ENCODE assay signal across 33 cellular contexts in genomic region chr1:75531570-75531969, GRCh38.
DNase-seq lines count a peak whose midpoint lies in the region; ATAC-seq, FAIRE-seq and TF ChIP-seq lines count a peak whose summit lies in the region.
"Had no signal": no experiment of that assay in that cellular context is flagged by ENCODE, and none has a peak within 500 bp of the region (broad histone marks: within the 10 kb centered on the region; RNA-seq: fewer than 3 reads in every experiment).

No MANE protein-coding gene starts in this region.

- H3K79me2 ChIP-seq in SK-N-SH (ENCODE audit: insufficient read depth) (no peaks in the 10 kb centered on the region), endothelial cell of umbilical vein (ENCODE audit: control insufficient read depth, insufficient read depth, low read length) (no peaks in the 10 kb centered on the region)

- TF ChIP-seq RAD21 in SK-N-SH (IDR thresholded peaks at IDR 0.05; ENCODE audit: low read length): no peak

- peaks cover 0 to 44% of the 10 kb centered on the region in 2 experiments for H3K4me1 ChIP-seq in SK-N-SH (ENCODE audit: control insufficient read depth in 1 of 2, insufficient read depth in 2 of 2, low read depth in 1 of 2, low read length in 1 of 2)
- peaks cover 29% of the 10 kb centered on the region for H3K4me1 ChIP-seq in endothelial cell of umbilical vein (ENCODE audit: control insufficient read depth, extremely low read depth, insufficient read depth, low read length)
- no peaks in the 10 kb centered on the region for H3K4me1 ChIP-seq in adrenal gland (replicated peaks in 1 of 2)
- H3K4me1 ChIP-seq in ovary (ENCODE audit: insufficient read depth): no peaks in the 10 kb centered on the region
- H3K4me1 ChIP-seq: A549; BE2C; BLaER1; BLaER1 treated with 17β-estradiol and CSF1 and Interleukin-3, amounts not matched to agents 10 nM and 100 nM; Caco-2 had no signal

- no peak overlapping the region for H2AFZ ChIP-seq in SK-N-SH (ENCODE audit: low read depth)
- H2AFZ ChIP-seq in endothelial cell of umbilical vein (ENCODE audit: low read depth, low read length): no peak overlapping the region

- intact Hi-C loops in endothelial cell of umbilical vein (cut with micrococcal nuclease) (loop anchor here (5.0 kb wide), 1 partner anchor 86 kb away; no protein-coding TSS in a partner anchor), left ventricle myocardium superior (cut with micrococcal nuclease) (no loop called here), adrenal gland (cut with DNase I) (no loop called here), ovary (cut with DNase I) (no loop called here)

- H3K9me2 ChIP-seq in SK-N-SH: no peaks in the 10 kb centered on the region

- H3K4me2 ChIP-seq in SK-N-SH (peak overlapping the region; percentile 72; the same call in 1 of the 2 replicates), endothelial cell of umbilical vein (ENCODE audit: insufficient read depth, low read length) (no peak overlapping the region)
- H3K4me2 ChIP-seq: A549; BLaER1; BLaER1 treated with 17β-estradiol and CSF1 and Interleukin-3, amounts not matched to agents 10 nM and 100 nM had no signal

- BruUV-seq in endothelial cell of umbilical vein (replicated peaks; lab: Mats Ljungman, UMichigan): no TSS peak

- dilution Hi-C loops in endothelial cell of umbilical vein (cut with MboI; ENCODE audit: extremely low pct_ligation_motif_present, low sequenced_read_pairs): no loop called here

- H3K36me3 ChIP-seq in SK-N-SH (replicated peaks in 1 of 2; ENCODE audit: control insufficient read depth in 1 of 2, insufficient read depth in 2 of 2, low read length in 1 of 2) (no peaks in the 10 kb centered on the region), endothelial cell of umbilical vein (ENCODE audit: control insufficient read depth in 2 of 2, extremely low read depth in 1 of 2, insufficient read depth in 2 of 2, low read length in 2 of 2) (no peaks in the 10 kb centered on the region), adrenal gland (replicated peaks in 1 of 2) (no peaks in the 10 kb centered on the region), ovary (no peaks in the 10 kb centered on the region)
- H3K36me3 ChIP-seq: BE2C; BLaER1; BLaER1 treated with 17β-estradiol and CSF1 and Interleukin-3, amounts not matched to agents 10 nM and 100 nM had no signal

- peak in 1 of 2 experiments; percentile 35; a peak in 1 of 4 replicates for TF ChIP-seq EP300 in SK-N-SH (IDR thresholded peaks at IDR 0.05; ENCODE audit: borderline replicate concordance in 1 of 2, low read depth in 1 of 2, low read length in 1 of 2)
- TF ChIP-seq EP300 in ovary (IDR thresholded peaks at IDR 0.05): no peak

- peaks cover 36% of the 10 kb centered on the region for H3F3A ChIP-seq in SK-N-SH (replicated peaks; ENCODE audit: insufficient read depth)

- TF ChIP-seq POLR2A in endothelial cell of umbilical vein (IDR thresholded peaks at IDR 0.05; ENCODE audit: low read depth, low read length) (no peak), adrenal gland (IDR thresholded peaks at IDR 0.05) (no peak), ovary (IDR thresholded peaks at IDR 0.05) (no peak)

- no peak for FAIRE-seq in endothelial cell of umbilical vein (lab: Jason Lieb, UNC)
- FAIRE-seq: A204.1, A549, D721Med had no signal

- CTCF ChIA-PET in SK-N-SH (lab: Yijun Ruan, JAX): no interaction called here
- CTCF ChIA-PET in endothelial cell of umbilical vein (lab: Charles Lee): interaction anchor here (0.5 to 1.4 kb wide), 3 partner anchors 8 to 85 kb away, joined by 3 to 5 read pairs (median 4); no protein-coding TSS in a partner anchor

- no peaks in the 10 kb centered on the region for H4K20me1 ChIP-seq in SK-N-SH (ENCODE audit: insufficient read depth)
- H4K20me1 ChIP-seq in endothelial cell of umbilical vein (replicated peaks; ENCODE audit: control insufficient read depth, extremely low read depth, insufficient read depth, low read length): no peaks in the 10 kb centered on the region
- H4K20me1 ChIP-seq: BLaER1; BLaER1 treated with 17β-estradiol and CSF1 and Interleukin-3, amounts not matched to agents 10 nM and 100 nM had no signal

- ATAC-seq in SK-N-SH treated with all-trans-retinoic acid at 6 μM for 48 hours (no peak), left ventricle myocardium superior (no peak)
- ATAC-seq: A549; CD8-positive, alpha-beta T cell had no signal

- POLR2A ChIA-PET in SK-N-SH (lab: Yijun Ruan, JAX): no interaction called here
- POLR2A ChIA-PET in endothelial cell of umbilical vein (lab: Charles Lee): no interaction called here

- H3K9me3 ChIP-seq in SK-N-SH (no peaks in the 10 kb centered on the region), endothelial cell of umbilical vein (replicated peaks; ENCODE audit: control insufficient read depth, insufficient read depth, low read length) (no peaks in the 10 kb centered on the region), adrenal gland (replicated peaks in 1 of 3) (no peaks in the 10 kb centered on the region), ovary (no peaks in the 10 kb centered on the region)
- H3K9me3 ChIP-seq: A549; BE2C; BLaER1; BLaER1 treated with 17β-estradiol and CSF1 and Interleukin-3, amounts not matched to agents 10 nM and 100 nM; Caco-2 had no signal

- H3K9me1 ChIP-seq in endothelial cell of umbilical vein (replicated peaks; ENCODE audit: control insufficient read depth, extremely low read depth, insufficient read depth, low read length): no peaks in the 10 kb centered on the region

- H3K27ac ChIP-seq in SK-N-SH (ENCODE audit: low read depth in 2 of 2, low read length in 1 of 2) (peak overlapping the region in 1 of 2 experiments; percentile 97; a peak in 3 of 4 replicates), endothelial cell of umbilical vein (ENCODE audit: insufficient read depth, low read depth, low read length) (no peak overlapping the region), adrenal gland (no peak overlapping the region), ovary (no peak overlapping the region)
- H3K27ac ChIP-seq: 22Rv1; A549; BLaER1; BLaER1 treated with 17β-estradiol and CSF1 and Interleukin-3, amounts not matched to agents 10 nM and 100 nM; C4-2B had no signal

- no peak for TF ChIP-seq CTCF in SK-N-SH (IDR thresholded peaks at IDR 0.05)
- no peak for TF ChIP-seq CTCF in endothelial cell of umbilical vein (IDR thresholded peaks at IDR 0.05; ENCODE audit: extremely low read depth in 1 of 2, insufficient read depth in 1 of 2, low read depth in 1 of 2, low read length in 2 of 2)
- no peak for TF ChIP-seq CTCF in adrenal gland (IDR thresholded peaks at IDR 0.05)
- TF ChIP-seq CTCF in ovary (IDR thresholded peaks at IDR 0.05): no peak

- no peaks in the 10 kb centered on the region for H3K27me3 ChIP-seq in SK-N-SH (ENCODE audit: insufficient read depth)
- H3K27me3 ChIP-seq in endothelial cell of umbilical vein (ENCODE audit: control insufficient read depth in 2 of 2, insufficient read depth in 2 of 2, low read length in 2 of 2): no peaks in the 10 kb centered on the region
- no peaks in the 10 kb centered on the region for H3K27me3 ChIP-seq in adrenal gland
- no peaks in the 10 kb centered on the region for H3K27me3 ChIP-seq in ovary
- H3K27me3 ChIP-seq: BE2C; BLaER1; BLaER1 treated with 17β-estradiol and CSF1 and Interleukin-3, amounts not matched to agents 10 nM and 100 nM had no signal

- 62% methylated on average over 2 of the region's 2 CpGs for WGBS in SK-N-SH (ENCODE audit: low lambda C conversion rate)
- WGBS in adrenal gland, 4 donors: 73 to 88% (median 82%) methylated on average over 2 of the region's 2 CpGs
- 82 to 86% (median 85%) methylated on average over 2 of the region's 2 CpGs for WGBS in ovary, 3 donors

- no peak overlapping the region for H3K9ac ChIP-seq in SK-N-SH
- H3K9ac ChIP-seq in endothelial cell of umbilical vein (replicated peaks; ENCODE audit: extremely low read depth, insufficient read depth, low read length): no peak overlapping the region
- H3K9ac ChIP-seq: BLaER1; BLaER1 treated with 17β-estradiol and CSF1 and Interleukin-3, amounts not matched to agents 10 nM and 100 nM had no signal

- H3K4me3 ChIP-seq in SK-N-SH (ENCODE audit: low read depth in 2 of 2, low read length in 1 of 2) (no peak overlapping the region), endothelial cell of umbilical vein (replicated peaks in 1 of 3; ENCODE audit: insufficient read depth in 1 of 3, low read depth in 1 of 3, low read length in 3 of 3) (no peak overlapping the region), adrenal gland (no peak overlapping the region), ovary (no peak overlapping the region)
- H3K4me3 ChIP-seq: A549; BLaER1; BLaER1 treated with 17β-estradiol and CSF1 and Interleukin-3, amounts not matched to agents 10 nM and 100 nM had no signal

- DNase-seq in SK-N-SH (no peak), endothelial cell of umbilical vein (ENCODE audit: low read depth, low spot score) (no peak), left ventricle myocardium superior (no peak), adrenal gland (no peak), ovary (no peak)
- DNase-seq: 8988T; ACHN; AML-193; BE2C; C1 segment of cervical spinal cord; Caco-2; Calu3; CD4-positive, alpha-beta memory T cell; CD4-positive, alpha-beta T cell; CD4-positive, CD25-positive, alpha-beta regulatory T cell; CD8-positive, alpha-beta memory T cell; CD8-positive, alpha-beta T cell; COR-L47; DMS 273 treated with DMSO at 0.1 percent for 48 hours; DMS153; DMS53; DMS79; DMS79 treated with DMSO at 0.1 percent for 48 hours; DND-41; EL had no signal

TF ChIP-seq in SK-N-SH, 30 proteins besides CTCF, POLR2A, EP300 and RAD21 (continues in another document):
- TF ChIP-seq RFX5 (IDR thresholded peaks at IDR 0.05; ENCODE audit: low read length): no peak

TF ChIP-seq in endothelial cell of umbilical vein, 7 proteins besides CTCF, POLR2A, EP300 and RAD21:
- no peak for TF ChIP-seq MAX (IDR thresholded peaks at IDR 0.05; ENCODE audit: insufficient read depth, insufficient read length)
- peak; percentile 23 for TF ChIP-seq FOS (IDR thresholded peaks at IDR 0.05; ENCODE audit: borderline replicate concordance, insufficient read depth, low read length)
- no peak for TF ChIP-seq EZH2 (IDR thresholded peaks at IDR 0.05; ENCODE audit: borderline replicate concordance, low read depth, low read length, severe bottlenecking)
- TF ChIP-seq POLR2AphosphoS5 (IDR thresholded peaks at IDR 0.05; ENCODE audit: insufficient read depth, low read depth, low read length): no peak
- no peak for TF ChIP-seq MYC (IDR thresholded peaks at IDR 0.05; ENCODE audit: low read depth, low read length)
- TF ChIP-seq JUN (IDR thresholded peaks at IDR 0.05; ENCODE audit: borderline replicate concordance, insufficient read depth, insufficient read length, low read depth): no peak
